In genomic region chr19:49443366-49444099, GRCh38 we compare ENCODE assay signal across 1 cellular context.
A peak's percentile ranks its signal among the peaks of the same experiment; 100 is the strongest.
TF ChIP-seq lines count a peak whose summit lies in the region.

No MANE protein-coding gene starts in this region.

TF ChIP-seq in K562, 482 proteins besides CTCF, POLR2A, EP300 and RAD21 (continues in another document):
- TF ChIP-seq ZNF79 (CRISPR knock-in tag; IDR thresholded peaks at IDR 0.05; ENCODE audit: low read depth) (no peak), PPARD (CRISPR knock-in tag; IDR thresholded peaks at IDR 0.05) (no peak), ZNF507 (tag; conservative IDR thresholded peaks at IDR 0.05) (no peak), FOS (IDR thresholded peaks at IDR 0.05; ENCODE audit: extremely low read depth, insufficient read length) (no peak), FOXP1 (CRISPR knock-in tag; IDR thresholded peaks at IDR 0.05) (no peak), ZNF324 (CRISPR knock-in tag; IDR thresholded peaks at IDR 0.05) (0 out of 2 replicates have a peak, but pooled peaks have one; percentile 5), AFF4 (CRISPR knock-in tag; IDR thresholded peaks at IDR 0.05) (no peak; the same call in 1 of the 2 replicates), ZBTB49 (CRISPR knock-in tag; IDR thresholded peaks at IDR 0.05; ENCODE audit: borderline replicate concordance) (no peak), TCF7L2 (IDR thresholded peaks at IDR 0.05; ENCODE audit: low read depth, low read length) (no peak), ZC3H4 (CRISPR knock-in tag; IDR thresholded peaks at IDR 0.05; ENCODE audit: borderline replicate concordance) (no peak), HMGXB4 (CRISPR knock-in tag; IDR thresholded peaks at IDR 0.05) (peak; percentile 43; the same call in 1 of the 2 replicates), ZNF717 (CRISPR knock-in tag; IDR thresholded peaks at IDR 0.05) (no peak), ZNF354B (CRISPR knock-in tag; IDR thresholded peaks at IDR 0.05) (no peak), YY1 (IDR thresholded peaks at IDR 0.05; ENCODE audit: borderline replicate concordance in 1 of 3, control insufficient read depth in 1 of 3, extremely low read depth in 1 of 3, insufficient read depth in 3 of 3, insufficient read length in 1 of 3, insufficient replicate concordance in 2 of 3, low read depth in 1 of 3, low read length in 2 of 3) (no peak), FOXK1 (CRISPR knock-in tag; IDR thresholded peaks at IDR 0.05; ENCODE audit: borderline replicate concordance) (no peak; the same call in 1 of the 2 replicates), E4F1 (CRISPR knock-in tag; IDR thresholded peaks at IDR 0.05; ENCODE audit: borderline replicate concordance) (no peak), THRB (CRISPR knock-in tag; conservative IDR thresholded peaks at IDR 0.05) (no peak), HOMEZ (CRISPR knock-in tag; IDR thresholded peaks at IDR 0.05) (no peak; the same call in 1 of the 2 replicates), MCM2 (IDR thresholded peaks at IDR 0.05; ENCODE audit: low read depth) (no peak), PCBP1 (IDR thresholded peaks at IDR 0.05; ENCODE audit: low read depth, low read length, poor library complexity, severe bottlenecking) (no peak), IRF9 (tag; IDR thresholded peaks at IDR 0.05) (no peak), BRD4 (IDR thresholded peaks at IDR 0.05) (no peak), ERF (CRISPR knock-in tag; IDR thresholded peaks at IDR 0.05) (0 out of 2 replicates have a peak, but pooled peaks have one; percentile 54), MAFF (IDR thresholded peaks at IDR 0.05; ENCODE audit: low read length) (no peak), CUX1 (CRISPR knock-in tag; IDR thresholded peaks at IDR 0.05) (no peak), SAFB (IDR thresholded peaks at IDR 0.05; ENCODE audit: borderline replicate concordance, low read depth, low read length) (no peak), RBM22 (IDR thresholded peaks at IDR 0.05; ENCODE audit: low read depth, low read length, poor library complexity, severe bottlenecking) (peak; percentile 83), ZNF140 (CRISPR knock-in tag; IDR thresholded peaks at IDR 0.05) (no peak), ZNF239 (CRISPR knock-in tag; IDR thresholded peaks at IDR 0.05) (no peak), POU5F1 (IDR thresholded peaks at IDR 0.05; ENCODE audit: borderline replicate concordance, low read depth, low read length, partially characterized antibody) (peak; percentile 23), ZNF3 (CRISPR knock-in tag; IDR thresholded peaks at IDR 0.05) (no peak), SETDB1 (IDR thresholded peaks at IDR 0.05; ENCODE audit: low read length) (no peak), EGR1 (conservative IDR thresholded peaks at IDR 0.05) (peak; percentile 99), THAP12 (CRISPR knock-in tag; IDR thresholded peaks at IDR 0.05) (peak; percentile 32; the same call in 1 of the 2 replicates), ZNF561 (CRISPR knock-in tag; conservative IDR thresholded peaks at IDR 0.05) (no peak), HNRNPK (IDR thresholded peaks at IDR 0.05; ENCODE audit: low read depth, low read length, poor library complexity, severe bottlenecking) (no peak), KLF16 (IDR thresholded peaks at IDR 0.05) (0 out of 2 replicates have a peak, but pooled peaks have one; percentile 39), ZFPM2 (CRISPR knock-in tag; IDR thresholded peaks at IDR 0.05) (no peak)
